Comparison of ENCODE assay signal across 25 cellular contexts in the genomic region with DNA sequence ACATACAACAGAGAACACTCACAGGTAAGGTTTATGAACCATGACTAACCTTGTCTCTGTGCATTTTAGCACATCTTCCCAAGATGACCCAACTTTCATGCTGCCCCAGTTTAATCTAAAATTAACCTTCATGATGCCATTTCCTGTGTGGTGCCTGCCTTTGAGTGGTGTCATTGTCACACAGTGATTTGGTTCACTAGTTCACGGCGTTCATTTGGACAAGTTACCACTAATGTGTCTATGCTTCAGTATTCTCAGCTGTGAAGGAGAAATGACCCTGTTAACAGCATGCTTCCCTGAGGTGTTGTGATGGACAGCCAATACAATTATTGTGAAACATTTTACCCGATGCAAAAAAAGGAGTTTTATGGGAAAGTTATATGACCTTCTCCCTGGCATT.
"Had no signal": no experiment of that assay in that cellular context is flagged by ENCODE, and none has a peak within 500 bp of the region (broad histone marks: within the 10 kb centered on the region; RNA-seq: fewer than 3 reads in every experiment).

No MANE protein-coding gene starts in this region.

- H3K27ac ChIP-seq: ascending aorta, cardiac muscle cell, gastroesophageal sphincter, lower lobe of right lung, neural progenitor cell, tibial nerve had no signal

- H3K4me3 ChIP-seq: ascending aorta, cardiac muscle cell, gastroesophageal sphincter, lower lobe of right lung, neural progenitor cell, tibial nerve had no signal

- H3K27me3 ChIP-seq: ascending aorta, cardiac muscle cell, gastroesophageal sphincter, neural progenitor cell, tibial nerve had no signal

- H3K9me3 Mint-ChIP-seq: brain, neural progenitor cell had no signal

- H3K27ac Mint-ChIP-seq: activated CD4-positive, alpha-beta T cell treated with anti-CD3 and anti-CD28 coated beads for 36 hours; activated CD8-positive, alpha-beta memory T cell treated with anti-CD3 and anti-CD28 coated beads, Interleukin-2, amount 10 ng/mL, durations not matched to agents 7 days and 5 days; activated CD8-positive, alpha-beta T cell treated with anti-CD3 and anti-CD28 coated beads, Interleukin-2, amount 10 ng/mL, durations not matched to agents 7 days and 5 days; activated naive CD8-positive, alpha-beta T cell treated with anti-CD3 and anti-CD28 coated beads, Interleukin-2, amount 10 ng/mL, durations not matched to agents 7 days and 5 days; brain; naive thymus-derived CD8-positive, alpha-beta T cell; neural progenitor cell had no signal

- FAIRE-seq: endothelial cell of umbilical vein, keratinocyte had no signal

- H3K4me1 ChIP-seq: ascending aorta, gastroesophageal sphincter, lower lobe of right lung, neural progenitor cell had no signal

- H3K4me1 Mint-ChIP-seq: activated CD4-positive, alpha-beta T cell treated with anti-CD3 and anti-CD28 coated beads for 36 hours; activated CD8-positive, alpha-beta memory T cell treated with anti-CD3 and anti-CD28 coated beads, Interleukin-2, amount 10 ng/mL, durations not matched to agents 7 days and 5 days; activated naive CD8-positive, alpha-beta T cell treated with anti-CD3 and anti-CD28 coated beads, Interleukin-2, amount 10 ng/mL, durations not matched to agents 7 days and 5 days; brain; naive thymus-derived CD8-positive, alpha-beta T cell; neural progenitor cell had no signal

- H3K27me3 Mint-ChIP-seq: activated CD4-positive, alpha-beta T cell treated with anti-CD3 and anti-CD28 coated beads for 36 hours; activated CD8-positive, alpha-beta memory T cell treated with anti-CD3 and anti-CD28 coated beads, Interleukin-2, amount 10 ng/mL, durations not matched to agents 7 days and 5 days; activated naive CD8-positive, alpha-beta T cell treated with anti-CD3 and anti-CD28 coated beads, Interleukin-2, amount 10 ng/mL, durations not matched to agents 7 days and 5 days; brain had no signal

- ATAC-seq: activated CD4-positive, alpha-beta T cell treated with anti-CD3 and anti-CD28 coated beads for 36 hours; activated CD8-positive, alpha-beta memory T cell treated with anti-CD3 and anti-CD28 coated beads, Interleukin-2, amount 10 ng/mL, durations not matched to agents 7 days and 5 days; activated CD8-positive, alpha-beta T cell treated with anti-CD3 and anti-CD28 coated beads, Interleukin-2, amount 10 ng/mL, durations not matched to agents 7 days and 5 days; gastroesophageal sphincter; left colon; lower lobe of right lung; naive thymus-derived CD8-positive, alpha-beta T cell; right cardiac atrium had no signal

- H3K4me3 Mint-ChIP-seq: activated CD4-positive, alpha-beta T cell treated with anti-CD3 and anti-CD28 coated beads for 36 hours; activated CD8-positive, alpha-beta memory T cell treated with anti-CD3 and anti-CD28 coated beads, Interleukin-2, amount 10 ng/mL, durations not matched to agents 7 days and 5 days; activated CD8-positive, alpha-beta T cell treated with anti-CD3 and anti-CD28 coated beads, Interleukin-2, amount 10 ng/mL, durations not matched to agents 7 days and 5 days; activated naive CD8-positive, alpha-beta T cell treated with anti-CD3 and anti-CD28 coated beads, Interleukin-2, amount 10 ng/mL, durations not matched to agents 7 days and 5 days; brain; naive thymus-derived CD8-positive, alpha-beta T cell; neural progenitor cell had no signal

- H3K36me3 ChIP-seq: ascending aorta, cardiac muscle cell, gastroesophageal sphincter, lower lobe of right lung, neural progenitor cell, tibial nerve had no signal

- H3K9ac ChIP-seq: neural progenitor cell had no signal

- H2AFZ ChIP-seq: neural progenitor cell had no signal

- H3K9me3 ChIP-seq: ascending aorta, gastroesophageal sphincter, lower lobe of right lung, tibial nerve had no signal

- H3K36me3 Mint-ChIP-seq: activated CD8-positive, alpha-beta memory T cell treated with anti-CD3 and anti-CD28 coated beads, Interleukin-2, amount 10 ng/mL, durations not matched to agents 7 days and 5 days; activated naive CD8-positive, alpha-beta T cell treated with anti-CD3 and anti-CD28 coated beads, Interleukin-2, amount 10 ng/mL, durations not matched to agents 7 days and 5 days; brain; naive thymus-derived CD8-positive, alpha-beta T cell; neural progenitor cell had no signal

- H3K4me2 ChIP-seq: neural progenitor cell had no signal

- DNase-seq: activated CD4-positive, alpha-beta T cell treated with anti-CD3 and anti-CD28 coated beads for 36 hours; activated CD4-positive, CD25-positive, alpha-beta regulatory T cell; activated CD8-positive, alpha-beta memory T cell treated with anti-CD3 and anti-CD28 coated beads, Interleukin-2, amount 10 ng/mL, durations not matched to agents 7 days and 5 days; activated CD8-positive, alpha-beta T cell treated with anti-CD3 and anti-CD28 coated beads, Interleukin-2, amount 10 ng/mL, durations not matched to agents 7 days and 5 days; activated naive CD4-positive, alpha-beta T cell treated with Interleukin-2 at 50 U/mL for 16 hours; activated naive CD8-positive, alpha-beta T cell treated with anti-CD3 and anti-CD28 coated beads, Interleukin-2, amount 10 ng/mL, durations not matched to agents 7 days and 5 days; activated T-cell treated with anti-CD3 and anti-CD28 coated beads, Interleukin-2, amount 50 U/mL, for 48 hours; cortex of kidney; head of caudate nucleus; hippocampal formation; left colon; lower lobe of right lung; mesenchymal stem cell; naive thymus-derived CD8-positive, alpha-beta T cell; right cardiac atrium; stimulated activated CD4-positive, alpha-beta T cell treated with anti-CD3 and anti-CD28 coated beads, Interleukin-2, amount 100 ng/mL, for 48 hours; stimulated activated naive CD4-positive, alpha-beta T cell treated with Interleukin-2 at 50 U/mL for 16 hours had no signal
